2 cellular contexts compared by ENCODE assay signal in the genomic region with DNA sequence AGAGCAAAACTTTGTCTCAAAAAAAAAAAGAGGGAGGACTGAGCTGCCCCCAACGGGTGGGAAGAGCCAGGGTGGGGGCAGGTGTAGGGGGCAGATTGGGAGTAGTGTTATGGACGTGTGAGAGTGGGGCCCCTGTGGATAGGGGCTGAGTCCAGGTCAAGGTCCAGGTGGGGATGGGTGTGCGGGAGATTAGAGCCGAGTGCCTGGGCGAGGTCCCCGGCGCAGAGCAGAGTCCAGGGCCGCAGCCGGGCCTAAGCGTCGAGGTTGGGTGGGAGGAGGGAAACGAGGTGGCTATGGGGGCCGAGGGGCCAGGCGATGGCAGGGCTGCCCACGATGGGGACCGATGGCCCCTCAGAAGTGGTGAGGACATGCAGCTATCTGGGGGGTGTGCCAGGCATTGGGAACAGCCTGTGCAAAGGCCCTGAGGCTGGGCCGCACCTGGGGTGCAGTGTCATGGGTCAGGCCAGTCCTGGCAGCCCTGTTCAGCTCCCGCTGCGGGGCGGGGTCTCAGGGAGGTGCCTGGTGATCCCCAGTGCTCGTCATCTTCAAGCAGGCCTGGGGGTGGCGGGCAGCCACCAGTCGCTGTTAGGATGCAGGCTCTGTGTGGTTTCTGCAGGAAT.
TF ChIP-seq lines count a peak whose summit lies in the region.

No MANE protein-coding gene starts in this region.

TF ChIP-seq in HEK293, 187 proteins besides CTCF, POLR2A, EP300 and RAD21 (continued from another document):
- TF ChIP-seq, protein P1, sequence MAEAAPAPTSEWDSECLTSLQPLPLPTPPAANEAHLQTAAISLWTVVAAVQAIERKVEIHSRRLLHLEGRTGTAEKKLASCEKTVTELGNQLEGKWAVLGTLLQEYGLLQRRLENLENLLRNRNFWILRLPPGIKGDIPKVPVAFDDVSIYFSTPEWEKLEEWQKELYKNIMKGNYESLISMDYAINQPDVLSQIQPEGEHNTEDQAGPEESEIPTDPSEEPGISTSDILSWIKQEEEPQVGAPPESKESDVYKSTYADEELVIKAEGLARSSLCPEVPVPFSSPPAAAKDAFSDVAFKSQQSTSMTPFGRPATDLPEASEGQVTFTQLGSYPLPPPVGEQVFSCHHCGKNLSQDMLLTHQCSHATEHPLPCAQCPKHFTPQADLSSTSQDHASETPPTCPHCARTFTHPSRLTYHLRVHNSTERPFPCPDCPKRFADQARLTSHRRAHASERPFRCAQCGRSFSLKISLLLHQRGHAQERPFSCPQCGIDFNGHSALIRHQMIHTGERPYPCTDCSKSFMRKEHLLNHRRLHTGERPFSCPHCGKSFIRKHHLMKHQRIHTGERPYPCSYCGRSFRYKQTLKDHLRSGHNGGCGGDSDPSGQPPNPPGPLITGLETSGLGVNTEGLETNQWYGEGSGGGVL (tag by site-specific recombination; IDR thresholded peaks at IDR 0.05): no peak
- TF ChIP-seq ZNF341 (tag by site-specific recombination; IDR thresholded peaks at IDR 0.05; ENCODE audit: low read depth) (peak; percentile 53), GLI2 (tag by site-specific recombination; IDR thresholded peaks at IDR 0.05; ENCODE audit: borderline replicate concordance, low read depth) (no peak)

TF ChIP-seq in HepG2, 621 proteins besides CTCF, POLR2A, EP300 and RAD21 (continued from another document and continues in another):
- no peak; the same call in 1 of the 2 replicates for TF ChIP-seq FOXP1 (IDR thresholded peaks at IDR 0.05)
- TF ChIP-seq FOXP1 (CRISPR knock-in tag; IDR thresholded peaks at IDR 0.05): peak; percentile 72
- 0 out of 2 replicates have a peak, but pooled peaks have one; percentile 69 for TF ChIP-seq ZNF510 (CRISPR knock-in tag; IDR thresholded peaks at IDR 0.05; ENCODE audit: low read depth)
- no peak for TF ChIP-seq PRPF4 (IDR thresholded peaks at IDR 0.05; ENCODE audit: low read depth, low read length, poor library complexity, severe bottlenecking)
- TF ChIP-seq MATR3 (CRISPR knock-in tag; IDR thresholded peaks at IDR 0.05): no peak
- TF ChIP-seq FOSL1 (CRISPR knock-in tag; IDR thresholded peaks at IDR 0.05; ENCODE audit: borderline replicate concordance): no peak
- TF ChIP-seq, protein P2, sequence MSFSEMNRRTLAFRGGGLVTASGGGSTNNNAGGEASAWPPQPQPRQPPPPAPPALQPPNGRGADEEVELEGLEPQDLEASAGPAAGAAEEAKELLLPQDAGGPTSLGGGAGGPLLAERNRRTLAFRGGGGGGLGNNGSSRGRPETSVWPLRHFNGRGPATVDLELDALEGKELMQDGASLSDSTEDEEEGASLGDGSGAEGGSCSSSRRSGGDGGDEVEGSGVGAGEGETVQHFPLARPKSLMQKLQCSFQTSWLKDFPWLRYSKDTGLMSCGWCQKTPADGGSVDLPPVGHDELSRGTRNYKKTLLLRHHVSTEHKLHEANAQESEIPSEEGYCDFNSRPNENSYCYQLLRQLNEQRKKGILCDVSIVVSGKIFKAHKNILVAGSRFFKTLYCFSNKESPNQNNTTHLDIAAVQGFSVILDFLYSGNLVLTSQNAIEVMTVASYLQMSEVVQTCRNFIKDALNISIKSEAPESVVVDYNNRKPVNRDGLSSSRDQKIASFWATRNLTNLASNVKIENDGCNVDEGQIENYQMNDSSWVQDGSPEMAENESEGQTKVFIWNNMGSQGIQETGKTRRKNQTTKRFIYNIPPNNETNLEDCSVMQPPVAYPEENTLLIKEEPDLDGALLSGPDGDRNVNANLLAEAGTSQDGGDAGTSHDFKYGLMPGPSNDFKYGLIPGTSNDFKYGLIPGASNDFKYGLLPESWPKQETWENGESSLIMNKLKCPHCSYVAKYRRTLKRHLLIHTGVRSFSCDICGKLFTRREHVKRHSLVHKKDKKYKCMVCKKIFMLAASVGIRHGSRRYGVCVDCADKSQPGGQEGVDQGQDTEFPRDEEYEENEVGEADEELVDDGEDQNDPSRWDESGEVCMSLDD (CRISPR knock-in tag; IDR thresholded peaks at IDR 0.05; ENCODE audit: borderline replicate concordance): peak; percentile 39; the same call in 1 of the 2 replicates
- TF ChIP-seq ZSCAN22 (CRISPR knock-in tag; IDR thresholded peaks at IDR 0.05): 0 out of 2 replicates have a peak, but pooled peaks have one; percentile 33
- TF ChIP-seq SIN3B (IDR thresholded peaks at IDR 0.05; ENCODE audit: low read length): no peak
- TF ChIP-seq ZNF615 (CRISPR knock-in tag; IDR thresholded peaks at IDR 0.05; ENCODE audit: borderline replicate concordance): peak; percentile 43; the same call in 1 of the 2 replicates
- no peak for TF ChIP-seq ZNF674 (CRISPR knock-in tag; IDR thresholded peaks at IDR 0.05; ENCODE audit: low read depth)
- TF ChIP-seq NFYC (CRISPR knock-in tag; IDR thresholded peaks at IDR 0.05): no peak
- TF ChIP-seq, protein P3, sequence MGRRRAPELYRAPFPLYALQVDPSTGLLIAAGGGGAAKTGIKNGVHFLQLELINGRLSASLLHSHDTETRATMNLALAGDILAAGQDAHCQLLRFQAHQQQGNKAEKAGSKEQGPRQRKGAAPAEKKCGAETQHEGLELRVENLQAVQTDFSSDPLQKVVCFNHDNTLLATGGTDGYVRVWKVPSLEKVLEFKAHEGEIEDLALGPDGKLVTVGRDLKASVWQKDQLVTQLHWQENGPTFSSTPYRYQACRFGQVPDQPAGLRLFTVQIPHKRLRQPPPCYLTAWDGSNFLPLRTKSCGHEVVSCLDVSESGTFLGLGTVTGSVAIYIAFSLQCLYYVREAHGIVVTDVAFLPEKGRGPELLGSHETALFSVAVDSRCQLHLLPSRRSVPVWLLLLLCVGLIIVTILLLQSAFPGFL (CRISPR knock-in tag; IDR thresholded peaks at IDR 0.05): no peak
- peak; percentile 88 for TF ChIP-seq LCORL (IDR thresholded peaks at IDR 0.05)
- TF ChIP-seq LCORL (CRISPR knock-in tag; IDR thresholded peaks at IDR 0.05): peak; percentile 99
- TF ChIP-seq ZNF543 (CRISPR knock-in tag; IDR thresholded peaks at IDR 0.05): peak; percentile 82
- TF ChIP-seq GTF2F1 (IDR thresholded peaks at IDR 0.05; ENCODE audit: low read length): 0 out of 2 replicates have a peak, but pooled peaks have one; percentile 27
- peak; percentile 80; the same call in 1 of the 2 replicates for TF ChIP-seq MEF2D (CRISPR knock-in tag; IDR thresholded peaks at IDR 0.05)
- TF ChIP-seq, protein P4, sequence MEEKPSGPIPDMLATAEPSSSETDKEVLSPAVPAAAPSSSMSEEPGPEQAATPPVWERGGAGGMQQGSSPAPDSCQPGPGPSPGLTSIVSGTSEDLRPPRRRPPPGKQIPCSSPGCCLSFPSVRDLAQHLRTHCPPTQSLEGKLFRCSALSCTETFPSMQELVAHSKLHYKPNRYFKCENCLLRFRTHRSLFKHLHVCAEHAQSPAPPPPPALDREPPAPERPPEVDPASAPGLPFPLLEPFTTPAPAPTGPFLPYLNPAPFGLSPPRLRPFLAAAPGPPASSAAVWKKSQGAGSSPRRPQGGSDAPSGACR (CRISPR knock-in tag; IDR thresholded peaks at IDR 0.05): peak; percentile 66; the same call in 1 of the 2 replicates
- peak; percentile 83; the same call in 1 of the 2 replicates for TF ChIP-seq ZNF124 (CRISPR knock-in tag; IDR thresholded peaks at IDR 0.05)
- TF ChIP-seq SP1 (IDR thresholded peaks at IDR 0.05): no peak
- peak; percentile 74 for TF ChIP-seq SP1 (CRISPR knock-in tag; IDR thresholded peaks at IDR 0.05)
- peak; percentile 89; the same call in 1 of the 2 replicates for TF ChIP-seq SNAPC2 (CRISPR knock-in tag; IDR thresholded peaks at IDR 0.05)
- TF ChIP-seq ZNF30 (CRISPR knock-in tag; IDR thresholded peaks at IDR 0.05): no peak
- no peak for TF ChIP-seq EZH2 (conservative IDR thresholded peaks at IDR 0.05; ENCODE audit: low read depth, low read length)
- no peak for TF ChIP-seq EHMT2 (IDR thresholded peaks at IDR 0.05; ENCODE audit: borderline replicate concordance, low read depth, low read length)
- TF ChIP-seq MAF1 (CRISPR knock-in tag; IDR thresholded peaks at IDR 0.05; ENCODE audit: borderline replicate concordance): no peak
- TF ChIP-seq XRCC5 (optimal IDR thresholded peaks at IDR 0.05; ENCODE audit: low read length): peak; percentile 39
- TF ChIP-seq, protein P5, sequence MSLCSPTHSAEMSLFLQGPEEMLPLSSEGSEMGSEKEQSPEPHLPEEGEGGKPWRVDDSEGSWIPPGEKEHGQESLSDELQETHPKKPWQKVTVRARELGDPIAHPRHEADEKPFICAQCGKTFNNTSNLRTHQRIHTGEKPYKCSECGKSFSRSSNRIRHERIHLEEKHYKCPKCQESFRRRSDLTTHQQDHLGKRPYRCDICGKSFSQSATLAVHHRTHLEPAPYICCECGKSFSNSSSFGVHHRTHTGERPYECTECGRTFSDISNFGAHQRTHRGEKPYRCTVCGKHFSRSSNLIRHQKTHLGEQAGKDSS (CRISPR knock-in tag; IDR thresholded peaks at IDR 0.05; ENCODE audit: borderline replicate concordance, low read depth): no peak; the same call in 1 of the 2 replicates
- TF ChIP-seq TEAD2 (CRISPR knock-in tag; IDR thresholded peaks at IDR 0.05): no peak
- no peak for TF ChIP-seq SMARCC2 (IDR thresholded peaks at IDR 0.05)
- TF ChIP-seq KLF15 (CRISPR knock-in tag; IDR thresholded peaks at IDR 0.05; ENCODE audit: borderline replicate concordance): no peak; the same call in 1 of the 2 replicates
- peak; percentile 100 for TF ChIP-seq HNF4G (IDR thresholded peaks at IDR 0.05; ENCODE audit: borderline replicate concordance, low read depth, low read length)
- TF ChIP-seq HNF4G (CRISPR knock-in tag; IDR thresholded peaks at IDR 0.05; ENCODE audit: borderline replicate concordance, low read depth): peak; percentile 100
- TF ChIP-seq NFRKB (IDR thresholded peaks at IDR 0.05): no peak
- TF ChIP-seq ELF1 (CRISPR knock-in tag; IDR thresholded peaks at IDR 0.05): no peak; the same call in 1 of the 2 replicates
- no peak; the same call in 1 of the 2 replicates for TF ChIP-seq ATF1 (CRISPR knock-in tag; IDR thresholded peaks at IDR 0.05)
- TF ChIP-seq SUZ12 (IDR thresholded peaks at IDR 0.05; ENCODE audit: low read depth, low read length): no peak
- TF ChIP-seq HOXA9 (CRISPR knock-in tag; IDR thresholded peaks at IDR 0.05; ENCODE audit: borderline replicate concordance): no peak
- peak; percentile 96 for TF ChIP-seq RARA (CRISPR knock-in tag; IDR thresholded peaks at IDR 0.05)
- TF ChIP-seq, protein P6, sequence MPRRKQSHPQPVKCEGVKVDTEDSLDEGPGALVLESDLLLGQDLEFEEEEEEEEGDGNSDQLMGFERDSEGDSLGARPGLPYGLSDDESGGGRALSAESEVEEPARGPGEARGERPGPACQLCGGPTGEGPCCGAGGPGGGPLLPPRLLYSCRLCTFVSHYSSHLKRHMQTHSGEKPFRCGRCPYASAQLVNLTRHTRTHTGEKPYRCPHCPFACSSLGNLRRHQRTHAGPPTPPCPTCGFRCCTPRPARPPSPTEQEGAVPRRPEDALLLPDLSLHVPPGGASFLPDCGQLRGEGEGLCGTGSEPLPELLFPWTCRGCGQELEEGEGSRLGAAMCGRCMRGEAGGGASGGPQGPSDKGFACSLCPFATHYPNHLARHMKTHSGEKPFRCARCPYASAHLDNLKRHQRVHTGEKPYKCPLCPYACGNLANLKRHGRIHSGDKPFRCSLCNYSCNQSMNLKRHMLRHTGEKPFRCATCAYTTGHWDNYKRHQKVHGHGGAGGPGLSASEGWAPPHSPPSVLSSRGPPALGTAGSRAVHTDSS (CRISPR knock-in tag; conservative IDR thresholded peaks at IDR 0.05): no peak
- TF ChIP-seq ZMYM3 (CRISPR knock-in tag; IDR thresholded peaks at IDR 0.05): peak; percentile 99
- TF ChIP-seq FOXK1 (CRISPR knock-in tag; IDR thresholded peaks at IDR 0.05; ENCODE audit: borderline replicate concordance, low read depth): peak; percentile 76; the same call in 1 of the 2 replicates
- TF ChIP-seq ZNF709 (CRISPR knock-in tag; IDR thresholded peaks at IDR 0.05): peak; percentile 57; the same call in 1 of the 2 replicates
- TF ChIP-seq ZNF460 (CRISPR knock-in tag; IDR thresholded peaks at IDR 0.05; ENCODE audit: borderline replicate concordance): peak; percentile 11; the same call in 1 of the 2 replicates
- no peak for TF ChIP-seq MZF1 (CRISPR knock-in tag; IDR thresholded peaks at IDR 0.05; ENCODE audit: borderline replicate concordance)
- peak; percentile 84 for TF ChIP-seq PHF5A (CRISPR knock-in tag; IDR thresholded peaks at IDR 0.05; ENCODE audit: low read depth, unreplicated experiment)
- TF ChIP-seq, protein P7, sequence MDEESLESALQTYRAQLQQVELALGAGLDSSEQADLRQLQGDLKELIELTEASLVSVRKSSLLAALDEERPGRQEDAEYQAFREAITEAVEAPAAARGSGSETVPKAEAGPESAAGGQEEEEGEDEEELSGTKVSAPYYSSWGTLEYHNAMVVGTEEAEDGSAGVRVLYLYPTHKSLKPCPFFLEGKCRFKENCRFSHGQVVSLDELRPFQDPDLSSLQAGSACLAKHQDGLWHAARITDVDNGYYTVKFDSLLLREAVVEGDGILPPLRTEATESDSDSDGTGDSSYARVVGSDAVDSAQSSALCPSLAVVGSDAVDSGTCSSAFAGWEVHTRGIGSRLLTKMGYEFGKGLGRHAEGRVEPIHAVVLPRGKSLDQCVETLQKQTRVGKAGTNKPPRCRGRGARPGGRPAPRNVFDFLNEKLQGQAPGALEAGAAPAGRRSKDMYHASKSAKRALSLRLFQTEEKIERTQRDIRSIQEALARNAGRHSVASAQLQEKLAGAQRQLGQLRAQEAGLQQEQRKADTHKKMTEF (CRISPR knock-in tag; IDR thresholded peaks at IDR 0.05): peak; percentile 92
- peak; percentile 59; the same call in 1 of the 2 replicates for TF ChIP-seq GATA4 (IDR thresholded peaks at IDR 0.05; ENCODE audit: borderline replicate concordance, low read depth)
- no peak for TF ChIP-seq TRIM24 (CRISPR knock-in tag; IDR thresholded peaks at IDR 0.05)
- TF ChIP-seq ATM (IDR thresholded peaks at IDR 0.05; ENCODE audit: borderline replicate concordance): no peak
